In the genomic region with DNA sequence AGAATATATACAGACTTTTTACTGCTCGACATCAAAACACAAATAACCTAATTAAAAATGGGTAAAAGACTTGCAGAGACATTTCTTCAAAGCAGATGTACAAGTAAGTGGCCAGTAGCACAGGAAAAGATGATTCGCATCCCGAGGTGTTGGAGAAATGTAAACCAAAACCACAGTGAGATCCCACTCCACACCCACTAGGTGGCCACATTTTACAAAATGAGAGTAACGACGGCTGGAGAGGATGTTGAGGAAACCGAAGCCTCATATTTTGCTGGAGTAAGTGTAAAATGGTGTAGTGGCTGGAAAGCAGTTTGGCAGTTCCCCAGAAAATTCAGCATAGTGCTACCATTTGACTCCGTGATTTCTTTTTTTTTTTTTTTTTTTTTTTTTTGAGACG, we compare ENCODE assay signal across 8 cellular contexts. TPM values are rescaled to one million over a fixed set of nuclear protein-coding genes. Genes with fewer than 3 reads are reported as not detected.
DNase-seq lines count a peak whose midpoint lies in the region; ATAC-seq, FAIRE-seq and TF ChIP-seq lines count a peak whose summit lies in the region.

No MANE protein-coding gene starts in this region.

- no peaks in the 10 kb centered on the region for H3K4me1 ChIP-seq in Panc1 (ENCODE audit: control insufficient read depth, insufficient read depth, low read length)

- H3K36me3 ChIP-seq in Panc1 (ENCODE audit: control insufficient read depth, insufficient read depth, low read length): no peaks in the 10 kb centered on the region

- peak; percentile 43 for DNase-seq in ELF-1 (ENCODE audit: low read depth, low spot score)
- peak; percentile 76 for DNase-seq in LHCN-M2 (ENCODE audit: low read depth)
- peak; percentile 27 for DNase-seq in Panc1 (ENCODE audit: low read depth, low spot score)
- DNase-seq in stimulated activated CD8-positive, alpha-beta memory T cell treated with anti-CD3 and anti-CD28 coated beads, Interleukin-15, amount 100 ng/mL, for 48 hours (ENCODE audit: low read depth in 2 of 2): peak; percentile 22 to 32

- no peak overlapping the region for H3K27ac ChIP-seq in Panc1 (ENCODE audit: low read length)

- H3K4me3 Mint-ChIP-seq in brain: no peak overlapping the region

- peak; percentile 75; the same call in 1 of the 2 replicates for ATAC-seq in Panc1
- ATAC-seq in GM19395 (IDR thresholded peaks at IDR 0.05; ENCODE audit: unreplicated experiment): no peak
- ATAC-seq in HG02798 (IDR thresholded peaks at IDR 0.05; ENCODE audit: poor library complexity, unreplicated experiment): no peak

- no TSS peak for BruUV-seq in Panc1 (replicated peaks; lab: Mats Ljungman, UMichigan)

- peak; percentile 70 for TF ChIP-seq CTCF in Panc1 (IDR thresholded peaks at IDR 0.05)
- TF ChIP-seq CTCF in brain (conservative IDR thresholded peaks at IDR 0.05): peak; percentile 47 to 67

- POLR2A ChIA-PET in Panc1 (lab: Charles Lee): no interaction called here

- no peaks in the 10 kb centered on the region for H3K9me3 ChIP-seq in Panc1 (ENCODE audit: control insufficient read depth, insufficient read depth, low read depth, low read length)

- H3K27ac Mint-ChIP-seq in brain: no peak overlapping the region

- peaks cover 0 to under 1% (median 0%) of the 10 kb centered on the region in 5 experiments for H3K9me3 Mint-ChIP-seq in brain

- H3K4me3 ChIP-seq in Panc1 (ENCODE audit: low read depth in 2 of 2, low read length in 2 of 2): no peak overlapping the region

- H3K27me3 ChIP-seq in Panc1 (ENCODE audit: control insufficient read depth, insufficient read depth, low read length): no peaks in the 10 kb centered on the region; the same call in 1 of the 2 replicates

- in situ Hi-C loops in Panc1 (cut with HindIII; ENCODE audit: low pct_unique_long_range_greater_than_20kb, low sequenced_read_pairs): no loop called here

- no peaks in the 10 kb centered on the region for H3K36me3 Mint-ChIP-seq in brain

- H3K4me1 Mint-ChIP-seq in brain: peaks cover 4% of the 10 kb centered on the region

- CTCF ChIA-PET in Panc1 (lab: Charles Lee): interaction anchor here (0.6 to 1.4 kb wide), 3 partner anchors 55 to 275 kb away, joined by 4 to 17 read pairs (median 6); a partner anchor contains a TSS

- intact Hi-C loops in Panc1 (cut with micrococcal nuclease; ENCODE audit: unreplicated experiment): no loop called here

- H3K27me3 Mint-ChIP-seq in brain: peaks cover 52% of the 10 kb centered on the region

- FAIRE-seq in islet of Langerhans (lab: Jason Lieb, UNC): peak; percentile 77

RNA-seq across cellular contexts. Expression of a gene that starts 21.3 kb away (rescaled TPM):
- total RNA-seq in LHCN-M2 (2014; rRNA removed): 0.34 and 1.3 TPM in 2 replicates
- 0.56 TPM for polyA plus RNA-seq in LHCN-M2 (2012)
- total RNA-seq in Panc1 (2021; ENCODE audit: unreplicated experiment): 1.8 TPM
- 2.6 TPM for polyA plus RNA-seq in Panc1 (2012; ENCODE audit: insufficient read length)
- 6.6 TPM for polyA plus RNA-seq in brain (ENCODE audit: insufficient read depth, low read depth, low replicate concordance)

RNA-seq across cellular contexts. Expression of a gene that starts 24.1 kb away (rescaled TPM):
- total RNA-seq in LHCN-M2 (2014; rRNA removed): not detected in 2 replicates
- polyA plus RNA-seq in LHCN-M2 (2012): not detected
- not detected for total RNA-seq in Panc1 (2021; ENCODE audit: unreplicated experiment)
- polyA plus RNA-seq in Panc1 (2012; ENCODE audit: insufficient read length): not detected
- polyA plus RNA-seq in brain (ENCODE audit: insufficient read depth, low read depth, low replicate concordance): not detected
